17 cellular contexts compared by ENCODE assay signal in the genomic region with DNA sequence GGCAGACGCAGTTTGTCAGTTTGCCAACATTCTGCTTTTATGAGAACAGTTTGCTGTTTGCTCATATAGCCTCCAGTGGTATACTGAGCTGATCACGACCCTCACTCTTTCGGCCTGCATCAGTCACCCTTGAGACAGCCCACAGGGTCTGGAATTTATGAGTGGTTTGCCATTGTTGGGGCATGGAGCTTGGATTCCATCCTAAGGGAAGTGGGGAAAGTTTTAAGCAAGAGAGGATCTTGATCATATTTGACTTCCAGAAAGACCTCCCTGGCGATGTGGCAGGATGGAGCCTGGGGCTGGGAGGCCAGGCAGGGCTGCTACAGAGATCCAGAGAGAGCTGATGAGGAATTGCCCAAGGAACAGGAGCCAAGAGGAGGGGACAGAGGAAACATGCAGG. TPM values are rescaled to one million over a fixed set of nuclear protein-coding genes. Genes with fewer than 3 reads are reported as not detected.
DNase-seq lines count a peak whose midpoint lies in the region; ATAC-seq and TF ChIP-seq lines count a peak whose summit lies in the region.
"Had no signal": no experiment of that assay in that cellular context is flagged by ENCODE, and none has a peak within 500 bp of the region (broad histone marks: within the 10 kb centered on the region; RNA-seq: fewer than 3 reads in every experiment).

No MANE protein-coding gene starts in this region.

- no peak overlapping the region for H3K4me3 Mint-ChIP-seq in CD14-positive monocyte
- H3K4me3 Mint-ChIP-seq: activated naive CD4-positive, alpha-beta T cell treated with anti-CD3 and anti-CD28 coated beads, Interleukin-2, amount 10 ng/mL, durations not matched to agents 7 days and 5 days had no signal

- H3K4me3 ChIP-seq in AG10803 (ENCODE audit: low read length): no peak overlapping the region
- peak overlapping the region in 1 of 2 donors; percentile 32 for H3K4me3 ChIP-seq in neuronal stem cell (ENCODE audit: low read length in 2 of 2)
- H3K4me3 ChIP-seq: pancreas, right lobe of liver had no signal

- no peak overlapping the region for H3K14ac ChIP-seq in neuronal stem cell (ENCODE audit: low read length)

- H3K79me1 ChIP-seq in neuronal stem cell (ENCODE audit: low read depth, low read length): no peaks in the 10 kb centered on the region

- H3K27me3 ChIP-seq in neuronal stem cell (ENCODE audit: control insufficient read depth in 3 of 3, insufficient read depth in 3 of 3, low read depth in 1 of 3, low read length in 3 of 3): peaks cover 0 to 12% (median 0%) of the 10 kb centered on the region in 3 experiments
- H3K27me3 ChIP-seq: pancreas, right lobe of liver had no signal

- H3K4me1 Mint-ChIP-seq in CD14-positive monocyte: peaks cover 16% of the 10 kb centered on the region

- peaks cover 1 to 7% (median 3%) of the 10 kb centered on the region in 3 donors for H3K27me3 Mint-ChIP-seq in CD14-positive monocyte (ENCODE audit: low read depth in 3 of 3)

- H3K9ac ChIP-seq in neuronal stem cell (ENCODE audit: low read depth, low read length, poor library complexity): no peak overlapping the region

- H2AFZ ChIP-seq in neuronal stem cell (ENCODE audit: low read length): no peak overlapping the region

- no peak overlapping the region for H2BK12ac ChIP-seq in neuronal stem cell (ENCODE audit: low read length)

- peaks cover 0 to 4% of the 10 kb centered on the region in 2 donors for H3K4me1 ChIP-seq in neuronal stem cell (ENCODE audit: control insufficient read depth in 2 of 2, insufficient read depth in 1 of 2, low read depth in 1 of 2, low read length in 2 of 2)
- H3K4me1 ChIP-seq: pancreas, right lobe of liver had no signal

- no peak overlapping the region for H3K23ac ChIP-seq in neuronal stem cell (ENCODE audit: low read depth, low read length, poor library complexity)

- ATAC-seq in HG03025 (IDR thresholded peaks at IDR 0.05; ENCODE audit: low FRiP score, unreplicated experiment) (no peak), HG02885 (IDR thresholded peaks at IDR 0.05; ENCODE audit: poor library complexity, unreplicated experiment) (no peak)
- ATAC-seq: naive thymus-derived CD4-positive, alpha-beta T cell; pancreas; right lobe of liver; Right ventricle myocardium inferior had no signal

- DNase-seq in AG10803 (ENCODE audit: low read depth) (peak; percentile 16), CD14-positive monocyte (ENCODE audit: low spot score) (peak; percentile 32), neuronal stem cell (ENCODE audit: low spot score) (no peak), NCI-H1417 (lab: John Stamatoyannopoulos, UW) (no peak)
- DNase-seq: COR-L47; effector CD4-positive, alpha-beta T cell; kidney; NCI-H1694 treated with DMSO at 0.1 percent for 48 hours had no signal

- H3K27ac ChIP-seq in VCaP (peak overlapping the region; percentile 84), neuronal stem cell (replicated peaks; ENCODE audit: low read length) (no peak overlapping the region)
- H3K27ac ChIP-seq: HL-60, pancreas, right lobe of liver had no signal

- TF ChIP-seq CTCF in AG10803 (conservative IDR thresholded peaks at IDR 0.05; ENCODE audit: low read length) (no peak), CD14-positive monocyte (IDR thresholded peaks at IDR 0.05) (no peak), VCaP (conservative IDR thresholded peaks at IDR 0.05) (no peak)

- no peak overlapping the region for H2BK120ac ChIP-seq in neuronal stem cell (ENCODE audit: low read depth, low read length)

- no peak overlapping the region for H3K4ac ChIP-seq in neuronal stem cell (ENCODE audit: low read length)

- H3K27ac Mint-ChIP-seq in CD14-positive monocyte: peak overlapping the region in 1 of 7 donors; percentile 38
- H3K27ac Mint-ChIP-seq: activated naive CD4-positive, alpha-beta T cell treated with anti-CD3 and anti-CD28 coated beads, Interleukin-2, amount 10 ng/mL, durations not matched to agents 7 days and 5 days had no signal

- no peak overlapping the region for H4K91ac ChIP-seq in neuronal stem cell (ENCODE audit: low read depth, low read length, poor library complexity)

- H3K9me3 Mint-ChIP-seq in CD14-positive monocyte: peaks cover 1 to 7% (median 5%) of the 10 kb centered on the region in 7 donors

- peak overlapping the region; percentile 40 for H2AK5ac ChIP-seq in neuronal stem cell (ENCODE audit: low read depth, low read length)

- H3K36me3 Mint-ChIP-seq in CD14-positive monocyte: peaks cover 0 to 3% of the 10 kb centered on the region in 2 donors
- H3K36me3 Mint-ChIP-seq: activated naive CD4-positive, alpha-beta T cell treated with anti-CD3 and anti-CD28 coated beads, Interleukin-2, amount 10 ng/mL, durations not matched to agents 7 days and 5 days had no signal

- peaks cover 0 to 3% of the 10 kb centered on the region in 2 donors for H3K9me3 ChIP-seq in neuronal stem cell (replicated peaks in 1 of 2; ENCODE audit: control insufficient read depth in 2 of 2, insufficient read depth in 1 of 2, low read depth in 1 of 2, low read length in 2 of 2)
- H3K9me3 ChIP-seq: pancreas, right lobe of liver had no signal

- intact Hi-C loops in CD14-positive monocyte (cut with micrococcal nuclease): no loop called here

- H3K18ac ChIP-seq in neuronal stem cell (ENCODE audit: low read length): no peak overlapping the region

- no peak overlapping the region for H2BK5ac ChIP-seq in neuronal stem cell (ENCODE audit: low read length)

- no peak overlapping the region for H4K8ac ChIP-seq in neuronal stem cell (ENCODE audit: low read depth, low read length)

- H3K4me2 ChIP-seq in neuronal stem cell (ENCODE audit: insufficient read depth, low read length, poor library complexity, severe bottlenecking): no peak overlapping the region

- H2BK15ac ChIP-seq in neuronal stem cell (ENCODE audit: low read length): no peak overlapping the region

- no peaks in the 10 kb centered on the region for H3K36me3 ChIP-seq in neuronal stem cell (replicated peaks in 1 of 2; ENCODE audit: control insufficient read depth in 2 of 2, insufficient read depth in 2 of 2, low read length in 2 of 2)
- H3K36me3 ChIP-seq: pancreas, right lobe of liver had no signal

- WGBS in neuronal stem cell (ENCODE audit: extremely low coverage in 2 of 2, insufficient read length in 2 of 2, insufficient replicate concordance in 1 of 2), 2 donors: no CpG with 5 or more reads among the region's 4 CpGs

RNA-seq across cellular contexts. Expression of a gene that starts 27.4 kb away (rescaled TPM):
- not detected for polyA plus RNA-seq in CD14-positive monocyte
- 0.06 TPM for polyA plus RNA-seq in neuronal stem cell (2013, experiment 1 of 2)
- 0.04 TPM for polyA plus RNA-seq in neuronal stem cell (2013, experiment 2 of 2)
- polyA plus RNA-seq: naive thymus-derived CD4-positive, alpha-beta T cell had no signal

RNA-seq across cellular contexts. Expression of a gene that starts 56.8 kb away (rescaled TPM):
- polyA plus RNA-seq in CD14-positive monocyte: 1 to 10 TPM in 1 of 2 donors, under 1 TPM in 1; 0.13 to 1.3 TPM
- polyA plus RNA-seq in neuronal stem cell (2013, experiment 1 of 2): 2.1 TPM
- 1.6 TPM for polyA plus RNA-seq in neuronal stem cell (2013, experiment 2 of 2)

Comparison
In these comparisons a context has a peak if more than half of its experiments do, and no peak if none do; other contexts are left out.
1. DNase-seq: peak in AG10803 (single experiment) and CD14-positive monocyte (single experiment); none in neuronal stem cell (single experiment) and NCI-H1417 (0 of 3).